14 cellular contexts compared by ENCODE assay signal in genomic region chr17:18004901-18005305, GRCh38. TPM values are rescaled to one million over a fixed set of nuclear protein-coding genes. Genes with fewer than 3 reads are reported as not detected.
DNase-seq lines count a peak whose midpoint lies in the region; ATAC-seq, FAIRE-seq and TF ChIP-seq lines count a peak whose summit lies in the region.
"Had no signal": no experiment of that assay in that cellular context is flagged by ENCODE, and none has a peak within 500 bp of the region (broad histone marks: within the 10 kb centered on the region; RNA-seq: fewer than 3 reads in every experiment).

No MANE protein-coding gene starts in this region.

- POLR2A ChIA-PET in A673 (lab: Charles Lee; ENCODE audit: low non-redundant PET) (no interaction called here), K562 (lab: Yijun Ruan, JAX) (no interaction called here)

- intact Hi-C loops in A673 (cut with micrococcal nuclease; ENCODE audit: unreplicated experiment), result no loop called here
- intact Hi-C loops in K562 (cut with micrococcal nuclease), result no loop called here

- TF ChIP-seq POLR2A in K562 (conservative IDR thresholded peaks at IDR 0.05), result no peak

- ATAC-seq in K562, result peak; percentile 54; the same call in 1 of the 3 replicates
- no peak for ATAC-seq in GM21723 (IDR thresholded peaks at IDR 0.05; ENCODE audit: unreplicated experiment)
- ATAC-seq in GM18867 (IDR thresholded peaks at IDR 0.05; ENCODE audit: unreplicated experiment), result no peak

- no peak for FAIRE-seq in K562 (lab: Jason Lieb, UNC)
- FAIRE-seq in keratinocyte (lab: Jason Lieb, UNC), result peak; percentile 17

- in situ Hi-C loops in K562 (cut with MboI), result no loop called here

- no TSS peak for BruUV-seq in A673 (replicated peaks; lab: Mats Ljungman, UMichigan)
- BruUV-seq in K562 (replicated peaks; lab: Mats Ljungman, UMichigan), result no TSS peak

- H3K4me1 ChIP-seq in A673 (ENCODE audit: insufficient read depth, low read length, poor library complexity, severe bottlenecking) (no peaks in the 10 kb centered on the region), K562 (replicated peaks in 1 of 2; ENCODE audit: control insufficient read depth in 2 of 2, insufficient read depth in 2 of 2, low read length in 2 of 2) (peaks cover 0 to 8% of the 10 kb centered on the region in 2 experiments; a peak in 3 of 5 replicates), keratinocyte (ENCODE audit: control insufficient read depth, extremely low read depth, insufficient read depth, low read length) (peaks cover 12% of the 10 kb centered on the region)

- TF ChIP-seq RAD21 in K562 (CRISPR knock-in tag; conservative IDR thresholded peaks at IDR 0.05 in 1 of 2, IDR thresholded peaks at IDR 0.05 in 1 of 2), result no peak

- dilution Hi-C loops in keratinocyte (cut with MboI; ENCODE audit: extremely low pct_ligation_motif_present, low sequenced_read_pairs), result no loop called here

- H3K27ac ChIP-seq in A673 (ENCODE audit: low read depth, low read length, poor library complexity, severe bottlenecking) (no peak overlapping the region), K562 (ENCODE audit: extremely low read depth, low read depth, low read length) (no peak overlapping the region), keratinocyte (ENCODE audit: control insufficient read depth, insufficient read depth, low read length) (no peak overlapping the region)
- H3K27ac ChIP-seq: skin epidermis had no signal

- H3K9ac ChIP-seq in K562 (ENCODE audit: insufficient read depth in 1 of 2, low read depth in 2 of 2, low read length in 2 of 2), result no peak overlapping the region; a peak in 1 of 4 replicates
- H3K9ac ChIP-seq in keratinocyte (ENCODE audit: control insufficient read depth, extremely low read depth, insufficient read depth, low read length), result no peak overlapping the region

- H3K9me1 ChIP-seq in K562 (ENCODE audit: control insufficient read depth, insufficient read depth, low read length) (no peaks in the 10 kb centered on the region), keratinocyte (ENCODE audit: control insufficient read depth, extremely low read depth, insufficient read depth, low read length) (no peaks in the 10 kb centered on the region)

- H2AFZ ChIP-seq in K562 (ENCODE audit: low read depth, low read length) (no peak overlapping the region), keratinocyte (ENCODE audit: control insufficient read depth, low read length) (no peak overlapping the region)

- H3K4me3 ChIP-seq in A673 (ENCODE audit: low read depth, low read length, poor library complexity, severe bottlenecking), result no peak overlapping the region
- H3K4me3 ChIP-seq in HFF-Myc (replicated peaks; ENCODE audit: low read depth, low read length), result no peak overlapping the region
- H3K4me3 ChIP-seq in K562, result no peak overlapping the region
- no peak overlapping the region for H3K4me3 ChIP-seq in keratinocyte (ENCODE audit: control insufficient read depth in 2 of 3, extremely low read depth in 1 of 3, insufficient read depth in 2 of 3, low read depth in 1 of 3, low read length in 3 of 3)
- H3K4me3 ChIP-seq: skin epidermis had no signal

- H4K20me1 ChIP-seq in K562 (replicated peaks; ENCODE audit: control insufficient read depth, insufficient read depth, low read length) (no peaks in the 10 kb centered on the region), keratinocyte (ENCODE audit: control insufficient read depth, extremely low read depth, insufficient read depth, low read length) (no peaks in the 10 kb centered on the region)

- TF ChIP-seq EP300 in K562 (IDR thresholded peaks at IDR 0.05; ENCODE audit: low read length), result no peak

- WGBS in K562 (ENCODE audit: insufficient coverage, low coverage, missing lambda C conversion rate), result 56% methylated on average over 9 of the region's 9 CpGs

- H3K4me2 ChIP-seq in K562 (ENCODE audit: insufficient read depth, low read length) (no peak overlapping the region), keratinocyte (ENCODE audit: control insufficient read depth, extremely low read depth, insufficient read depth, low read depth, low read length) (no peak overlapping the region)

- no peak for DNase-seq in A673 (ENCODE audit: low spot score)
- no peak for DNase-seq in HFF-Myc (ENCODE audit: extremely low read depth, low read depth)
- DNase-seq in K562 (ENCODE audit: extremely low read depth in 1 of 4, low spot score in 3 of 4), result peak in 1 of 4 experiments; percentile 15
- no peak for DNase-seq in keratinocyte (ENCODE audit: low read depth, low spot score)
- DNase-seq in mucosa of gallbladder (ENCODE audit: low spot score), result no peak
- DNase-seq in epidermal melanocyte (ENCODE audit: insufficient read length, low spot score), result no peak
- DNase-seq: activated B cell treated with CpG ODN at 0.5 μM for 24 hours, C1 segment of cervical spinal cord, cortex of kidney, midbrain had no signal

- peak; percentile 27; the same call in 1 of the 2 replicates for TF ChIP-seq CTCF in A673 (conservative IDR thresholded peaks at IDR 0.05; ENCODE audit: low read depth, low read length)
- TF ChIP-seq CTCF in HFF-Myc (IDR thresholded peaks at IDR 0.05; ENCODE audit: low read depth, low read length, missing control alignments), result peak; percentile 12
- TF ChIP-seq CTCF in K562 (IDR thresholded peaks at IDR 0.05 in 2 of 3, conservative IDR thresholded peaks at IDR 0.05 in 1 of 3; ENCODE audit: insufficient read depth in 2 of 3, low read depth in 1 of 3, low read length in 3 of 3), result peak in 1 of 3 experiments; percentile 34; a peak in 1 of 6 replicates
- peak; percentile 46 to 70 (median 70) for TF ChIP-seq CTCF in keratinocyte (optimal IDR thresholded peaks at IDR 0.05 in 1 of 3, IDR thresholded peaks at IDR 0.05 in 1 of 3, conservative IDR thresholded peaks at IDR 0.05 in 1 of 3; ENCODE audit: extremely low read depth in 1 of 3, insufficient read depth in 2 of 3, low read length in 3 of 3)

- H3K9me3 ChIP-seq in A673 (ENCODE audit: low read depth, low read length, poor library complexity, severe bottlenecking) (no peaks in the 10 kb centered on the region), K562 (replicated peaks; ENCODE audit: control insufficient read depth, insufficient read depth, low read depth, low read length) (no peaks in the 10 kb centered on the region), keratinocyte (ENCODE audit: control insufficient read depth, low read depth, low read length) (no peaks in the 10 kb centered on the region)

- H3K27me3 ChIP-seq in A673 (replicated peaks; ENCODE audit: insufficient read depth, low read depth, low read length, poor library complexity), result no peaks in the 10 kb centered on the region
- H3K27me3 ChIP-seq in K562 (ENCODE audit: control insufficient read depth in 2 of 2, insufficient read depth in 2 of 2, low read length in 2 of 2), result no peaks in the 10 kb centered on the region
- no peaks in the 10 kb centered on the region for H3K27me3 ChIP-seq in keratinocyte (ENCODE audit: control insufficient read depth, extremely low read depth, insufficient read depth, low read length)

- CTCF ChIA-PET in A673 (lab: Charles Lee) (no interaction called here), K562 (lab: Yijun Ruan, JAX; ENCODE audit: low intra/inter-chr PET ratio) (no interaction called here)

- H3K36me3 ChIP-seq in A673 (ENCODE audit: insufficient read depth, low read length, poor library complexity, severe bottlenecking) (no peaks in the 10 kb centered on the region), K562 (ENCODE audit: control insufficient read depth, insufficient read depth, low read length) (no peaks in the 10 kb centered on the region; the same call in 2 of the 3 replicates), keratinocyte (ENCODE audit: control insufficient read depth in 2 of 2, extremely low read depth in 1 of 2, insufficient read depth in 2 of 2, low read length in 2 of 2) (peaks cover 0 to 6% of the 10 kb centered on the region in 2 experiments)

- no peaks in the 10 kb centered on the region for H3K79me2 ChIP-seq in K562 (ENCODE audit: control insufficient read depth, insufficient read depth, low read length)
- no peaks in the 10 kb centered on the region for H3K79me2 ChIP-seq in keratinocyte (ENCODE audit: control insufficient read depth, insufficient read depth, low read length)

RNA-seq across cellular contexts. Expression of gene DRC3, which starts 32.2 kb away (rescaled TPM):
- total RNA-seq in A673 (2021) (1.0 and 2.0 TPM in 2 replicates), K562 (2014; rRNA removed) (0.65 TPM in 1 of 2 replicates, not detected in the other), K562 (2014; rRNA removed; fragmentation: Illumina TruSeq; extraction: Trizol) (0.54 TPM in 1 of 2 replicates, not detected in the other), K562 (2015; rRNA removed; fragmentation: Illumina TruSeq; extraction: Trizol) (0.23 TPM in 1 of 2 replicates, not detected in the other), K562 (2021) (0.13 TPM in 1 of 2 replicates, not detected in the other), mucosa of gallbladder (6.7 TPM)
- total RNA-seq in K562 (2011; cell fraction: chromatin; rRNA removed; ENCODE audit: low replicate concordance), result 1.1 and 1.3 TPM in 2 replicates
- total RNA-seq in K562 (2011; cell fraction: nucleolus; rRNA removed), result 0.83 and 1.1 TPM in 2 replicates
- 0.88 and 1.8 TPM in 2 replicates for total RNA-seq in K562 (2011; cell fraction: nucleoplasm; rRNA removed)
- polyA plus RNA-seq in K562 (2011; rRNA removed) (0.03 and 0.10 TPM in 2 replicates), K562 (2014; fragmentation: Illumina TruSeq; extraction: Trizol) (0.40 and 0.49 TPM in 2 replicates), K562 (2014; fragmentation: Nextera tagmentation; extraction: Ambion mirVana) (under 1 TPM; 0.13 to 0.46 TPM), K562 (2014; rRNA removed) (0.16 and 0.84 TPM in 2 replicates), keratinocyte (0.42 to 0.80 TPM (median 0.69 TPM) in 3 replicates)
- 0.01 and 0.03 TPM in 2 replicates for polyA plus RNA-seq in K562 (2011; cell fraction: cytosol; rRNA removed)
- polyA plus RNA-seq in K562 (2011; cell fraction: nucleus; rRNA removed), result 0.24 and 0.85 TPM in 2 replicates
- 0.79 and 0.94 TPM in 2 replicates for polyA plus RNA-seq in K562 (2012)
- 0.15 and 0.21 TPM in 2 replicates for polyA minus RNA-seq in K562 (2011; rRNA and poly(A)+ RNA removed)
- not detected in 2 replicates for polyA minus RNA-seq in K562 (2011; cell fraction: cytosol; rRNA and poly(A)+ RNA removed)
- polyA minus RNA-seq in K562 (2011; cell fraction: nucleus; rRNA and poly(A)+ RNA removed), result 0.22 and 0.27 TPM in 2 replicates
- not detected for polyA plus RNA-seq in keratinocyte (2011; ENCODE audit: low read depth)
- 0.13 and 0.19 TPM in 2 replicates for polyA plus RNA-seq in keratinocyte (2011; cell fraction: cytosol; rRNA removed)
- polyA plus RNA-seq in keratinocyte (2011; cell fraction: nucleus; rRNA removed), result 0.98 and 1.1 TPM in 2 replicates
- polyA plus RNA-seq in keratinocyte (2012; ENCODE audit: low replicate concordance), result 0.93 and 1.7 TPM in 2 replicates
- 0.74 to 1.9 TPM (median 1.5 TPM) in 3 replicates for polyA minus RNA-seq in keratinocyte
- not detected for polyA minus RNA-seq in keratinocyte (2011; cell fraction: cytosol; rRNA and poly(A)+ RNA removed)
- polyA minus RNA-seq in keratinocyte (2011; cell fraction: nucleus; rRNA and poly(A)+ RNA removed), result 0.32 and 0.47 TPM in 2 replicates
- total RNA-seq: activated B cell treated with CpG ODN at 0.5 μM for 24 hours; activated T-helper 2 cell treated with anti-CD3 and anti-CD28 coated beads, Interferon-gamma antibody, Interleukin-2, Interleukin-4, amounts not matched to agents 10 μg/mL and 5 μg/mL and 100 μg/mL, durations not matched to agents 14 hours and 24 hours and 36 hours had no signal

RNA-seq across cellular contexts. Expression of gene TOM1L2, which starts 32.7 kb away (rescaled TPM):
- total RNA-seq in A673 (2021), result 10.0 and 15.2 TPM in 2 replicates
- 26.4 and 33.5 TPM in 2 replicates for total RNA-seq in K562 (2011; cell fraction: chromatin; rRNA removed; ENCODE audit: low replicate concordance)
- 13.0 and 15.5 TPM in 2 replicates for total RNA-seq in K562 (2011; cell fraction: nucleolus; rRNA removed)
- total RNA-seq in K562 (2011; cell fraction: nucleoplasm; rRNA removed), result 17.5 and 22.1 TPM in 2 replicates
- 2.0 and 3.1 TPM in 2 replicates for total RNA-seq in K562 (2014; rRNA removed)
- 1.8 and 2.5 TPM in 2 replicates for total RNA-seq in K562 (2014; rRNA removed; fragmentation: Illumina TruSeq; extraction: Trizol)
- 2.5 and 3.2 TPM in 2 replicates for total RNA-seq in K562 (2015; rRNA removed; fragmentation: Illumina TruSeq; extraction: Trizol)
- 4.8 and 6.0 TPM in 2 replicates for total RNA-seq in K562 (2021)
- 3.7 and 5.7 TPM in 2 replicates for polyA plus RNA-seq in K562 (2011; rRNA removed)
- 3.4 and 4.4 TPM in 2 replicates for polyA plus RNA-seq in K562 (2011; cell fraction: cytosol; rRNA removed)
- polyA plus RNA-seq in K562 (2011; cell fraction: nucleus; rRNA removed), result 9.0 and 14.2 TPM in 2 replicates
- polyA plus RNA-seq in K562 (2012), result 4.5 and 5.8 TPM in 2 replicates
- 3.8 and 4.4 TPM in 2 replicates for polyA plus RNA-seq in K562 (2014; fragmentation: Illumina TruSeq; extraction: Trizol)
- under 1 TPM; 0.07 to 0.42 TPM for polyA plus RNA-seq in K562 (2014; fragmentation: Nextera tagmentation; extraction: Ambion mirVana)
- polyA plus RNA-seq in K562 (2014; rRNA removed), result 2.3 and 4.4 TPM in 2 replicates
- polyA minus RNA-seq in K562 (2011; rRNA and poly(A)+ RNA removed), result 6.1 and 6.7 TPM in 2 replicates
- polyA minus RNA-seq in K562 (2011; cell fraction: cytosol; rRNA and poly(A)+ RNA removed), result 2.1 and 6.0 TPM in 2 replicates
- 6.7 and 7.8 TPM in 2 replicates for polyA minus RNA-seq in K562 (2011; cell fraction: nucleus; rRNA and poly(A)+ RNA removed)
- 36.3 to 54.0 TPM (median 39.5 TPM) in 3 replicates for polyA plus RNA-seq in keratinocyte
- 35.8 TPM for polyA plus RNA-seq in keratinocyte (2011; ENCODE audit: low read depth)
- polyA plus RNA-seq in keratinocyte (2011; cell fraction: cytosol; rRNA removed), result 34.8 and 46.4 TPM in 2 replicates
- polyA plus RNA-seq in keratinocyte (2011; cell fraction: nucleus; rRNA removed), result 102 and 124 TPM in 2 replicates
- polyA plus RNA-seq in keratinocyte (2012; ENCODE audit: low replicate concordance), result 36.3 and 51.4 TPM in 2 replicates
- polyA minus RNA-seq in keratinocyte, result 58.4 to 133 TPM (median 75.2 TPM) in 3 replicates
- 45.7 TPM for polyA minus RNA-seq in keratinocyte (2011; cell fraction: cytosol; rRNA and poly(A)+ RNA removed)
- polyA minus RNA-seq in keratinocyte (2011; cell fraction: nucleus; rRNA and poly(A)+ RNA removed), result 76.4 and 115 TPM in 2 replicates
- total RNA-seq in mucosa of gallbladder, result 81.3 TPM

RNA-seq across cellular contexts. Expression of gene ATPAF2, which starts 34.1 kb away (rescaled TPM):
- total RNA-seq in A673 (2021) (30.5 and 33.7 TPM in 2 replicates), K562 (2014; rRNA removed) (11.3 and 19.6 TPM in 2 replicates), K562 (2014; rRNA removed; fragmentation: Illumina TruSeq; extraction: Trizol) (9.4 and 11.4 TPM in 2 replicates), K562 (2015; rRNA removed; fragmentation: Illumina TruSeq; extraction: Trizol) (11.3 and 12.4 TPM in 2 replicates), K562 (2021) (19.2 and 22.5 TPM in 2 replicates), mucosa of gallbladder (37.6 TPM)
- 34.0 and 74.5 TPM in 2 replicates for total RNA-seq in K562 (2011; cell fraction: chromatin; rRNA removed; ENCODE audit: low replicate concordance)
- total RNA-seq in K562 (2011; cell fraction: nucleolus; rRNA removed), result 53.3 and 57.9 TPM in 2 replicates
- total RNA-seq in K562 (2011; cell fraction: nucleoplasm; rRNA removed), result 40.1 and 41.6 TPM in 2 replicates
- polyA plus RNA-seq in K562 (2011; rRNA removed) (10.5 and 12.2 TPM in 2 replicates), K562 (2014; fragmentation: Illumina TruSeq; extraction: Trizol) (15.0 and 17.4 TPM in 2 replicates), K562 (2014; fragmentation: Nextera tagmentation; extraction: Ambion mirVana) (1 to 10 TPM; 2.1 to 6.4 TPM), K562 (2014; rRNA removed) (11.3 and 16.2 TPM in 2 replicates), keratinocyte (22.4 to 24.4 TPM (median 23.6 TPM) in 3 replicates)
- 8.8 and 13.7 TPM in 2 replicates for polyA plus RNA-seq in K562 (2011; cell fraction: cytosol; rRNA removed)
- 37.0 and 44.6 TPM in 2 replicates for polyA plus RNA-seq in K562 (2011; cell fraction: nucleus; rRNA removed)
- 12.7 and 14.7 TPM in 2 replicates for polyA plus RNA-seq in K562 (2012)
- 10.4 and 17.1 TPM in 2 replicates for polyA minus RNA-seq in K562 (2011; rRNA and poly(A)+ RNA removed)
- polyA minus RNA-seq in K562 (2011; cell fraction: cytosol; rRNA and poly(A)+ RNA removed), result 6.6 and 9.9 TPM in 2 replicates
- 10.0 and 10.9 TPM in 2 replicates for polyA minus RNA-seq in K562 (2011; cell fraction: nucleus; rRNA and poly(A)+ RNA removed)
- 11.5 TPM for polyA plus RNA-seq in keratinocyte (2011; ENCODE audit: low read depth)
- polyA plus RNA-seq in keratinocyte (2011; cell fraction: cytosol; rRNA removed), result 15.8 and 21.5 TPM in 2 replicates
- polyA plus RNA-seq in keratinocyte (2011; cell fraction: nucleus; rRNA removed), result 19.7 and 27.0 TPM in 2 replicates
- 15.7 and 26.6 TPM in 2 replicates for polyA plus RNA-seq in keratinocyte (2012; ENCODE audit: low replicate concordance)
- 16.0 to 23.8 TPM (median 19.1 TPM) in 3 replicates for polyA minus RNA-seq in keratinocyte
- polyA minus RNA-seq in keratinocyte (2011; cell fraction: cytosol; rRNA and poly(A)+ RNA removed), result 23.6 TPM
- 17.2 and 19.8 TPM in 2 replicates for polyA minus RNA-seq in keratinocyte (2011; cell fraction: nucleus; rRNA and poly(A)+ RNA removed)

RNA-seq across cellular contexts. Expression of gene GID4, which starts 34.3 kb away (rescaled TPM):
- 14.0 and 16.5 TPM in 2 replicates for total RNA-seq in A673 (2021)
- 6.8 and 7.2 TPM in 2 replicates for total RNA-seq in K562 (2011; cell fraction: chromatin; rRNA removed; ENCODE audit: low replicate concordance)
- total RNA-seq in K562 (2011; cell fraction: nucleolus; rRNA removed), result 5.8 and 6.8 TPM in 2 replicates
- 9.2 and 13.9 TPM in 2 replicates for total RNA-seq in K562 (2011; cell fraction: nucleoplasm; rRNA removed)
- total RNA-seq in K562 (2014; rRNA removed), result 2.8 and 2.9 TPM in 2 replicates
- total RNA-seq in K562 (2014; rRNA removed; fragmentation: Illumina TruSeq; extraction: Trizol), result 3.7 and 4.1 TPM in 2 replicates
- total RNA-seq in K562 (2015; rRNA removed; fragmentation: Illumina TruSeq; extraction: Trizol), result 3.3 TPM in 2 replicates
- 4.8 and 6.4 TPM in 2 replicates for total RNA-seq in K562 (2021)
- 5.9 and 6.6 TPM in 2 replicates for polyA plus RNA-seq in K562 (2011; rRNA removed)
- polyA plus RNA-seq in K562 (2011; cell fraction: cytosol; rRNA removed), result 3.1 and 5.5 TPM in 2 replicates
- 5.2 and 6.2 TPM in 2 replicates for polyA plus RNA-seq in K562 (2011; cell fraction: nucleus; rRNA removed)
- polyA plus RNA-seq in K562 (2012), result 5.2 and 6.2 TPM in 2 replicates
- polyA plus RNA-seq in K562 (2014; fragmentation: Illumina TruSeq; extraction: Trizol), result 5.9 TPM in 2 replicates
- polyA plus RNA-seq in K562 (2014; fragmentation: Nextera tagmentation; extraction: Ambion mirVana), result 1 to 10 TPM; 1.2 to 1.3 TPM
- polyA plus RNA-seq in K562 (2014; rRNA removed), result 3.3 and 4.2 TPM in 2 replicates
- 7.7 and 11.4 TPM in 2 replicates for polyA minus RNA-seq in K562 (2011; rRNA and poly(A)+ RNA removed)
- polyA minus RNA-seq in K562 (2011; cell fraction: cytosol; rRNA and poly(A)+ RNA removed), result 4.1 and 5.4 TPM in 2 replicates
- 2.7 TPM in 2 replicates for polyA minus RNA-seq in K562 (2011; cell fraction: nucleus; rRNA and poly(A)+ RNA removed)
- 15.2 to 17.6 TPM (median 16.8 TPM) in 3 replicates for polyA plus RNA-seq in keratinocyte
- polyA plus RNA-seq in keratinocyte (2011; ENCODE audit: low read depth), result 8.0 TPM
- 20.4 and 25.7 TPM in 2 replicates for polyA plus RNA-seq in keratinocyte (2011; cell fraction: cytosol; rRNA removed)
- 16.5 and 18.8 TPM in 2 replicates for polyA plus RNA-seq in keratinocyte (2011; cell fraction: nucleus; rRNA removed)
- polyA plus RNA-seq in keratinocyte (2012; ENCODE audit: low replicate concordance), result 15.7 and 20.5 TPM in 2 replicates
- polyA minus RNA-seq in keratinocyte, result 20.8 to 29.4 TPM (median 24.1 TPM) in 3 replicates
- 18.4 TPM for polyA minus RNA-seq in keratinocyte (2011; cell fraction: cytosol; rRNA and poly(A)+ RNA removed)
- 7.8 and 14.3 TPM in 2 replicates for polyA minus RNA-seq in keratinocyte (2011; cell fraction: nucleus; rRNA and poly(A)+ RNA removed)
- total RNA-seq in mucosa of gallbladder, result 12.0 TPM
